In the genomic region with DNA sequence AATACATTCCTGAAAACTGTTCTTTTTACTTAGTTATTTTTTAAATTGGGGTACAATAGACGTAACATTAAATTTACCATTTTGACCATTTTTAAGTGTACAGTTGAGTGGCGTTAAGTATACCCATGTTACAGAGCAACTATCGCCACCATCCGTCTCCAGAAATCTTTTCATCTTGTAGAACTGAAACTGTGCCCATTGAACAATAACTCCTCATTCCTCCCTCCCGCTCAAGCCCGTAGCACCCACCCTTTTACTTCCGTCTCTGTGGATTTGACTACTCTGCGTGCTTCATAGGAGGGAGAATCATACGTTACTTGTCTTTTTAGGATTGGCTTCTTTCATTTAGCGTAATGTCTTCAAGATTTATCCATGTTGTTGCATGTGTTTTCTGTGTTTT, we compare ENCODE assay signal across 11 cellular contexts. TPM values are rescaled to one million over a fixed set of nuclear protein-coding genes. Genes with fewer than 3 reads are reported as not detected.
DNase-seq lines count a peak whose midpoint lies in the region; ATAC-seq and TF ChIP-seq lines count a peak whose summit lies in the region.
"Had no signal": no experiment of that assay in that cellular context is flagged by ENCODE, and none has a peak within 500 bp of the region (broad histone marks: within the 10 kb centered on the region; RNA-seq: fewer than 3 reads in every experiment).

No MANE protein-coding gene starts in this region.

- no peak overlapping the region for H3K14ac ChIP-seq in trophoblast cell (ENCODE audit: low read length)

- TF ChIP-seq POLR2A in GM18505 (IDR thresholded peaks at IDR 0.05; ENCODE audit: borderline replicate concordance, extremely low read depth, insufficient read depth, insufficient read length) (no peak), body of pancreas (IDR thresholded peaks at IDR 0.05) (no peak)

- H4K12ac ChIP-seq in trophoblast cell (ENCODE audit: low read depth, low read length): no peak overlapping the region

- no peak overlapping the region for H2BK12ac ChIP-seq in trophoblast cell (ENCODE audit: low read length)

- H2BK5ac ChIP-seq in trophoblast cell (ENCODE audit: low read depth, low read length, poor library complexity): no peak overlapping the region

- no peak overlapping the region for H2BK120ac ChIP-seq in trophoblast cell (ENCODE audit: insufficient read depth, low read length, poor library complexity)

- peak overlapping the region; percentile 79 to 92 (median 84) for H3K4me3 Mint-ChIP-seq in CD4-positive, CD25-positive, alpha-beta regulatory T cell

- peaks cover 84% of the 10 kb centered on the region for H3K4me1 ChIP-seq in CD4-positive, CD25-positive, alpha-beta regulatory T cell (ENCODE audit: control insufficient read depth, insufficient read depth, low read length, poor library complexity, severe bottlenecking)
- H3K4me1 ChIP-seq in body of pancreas (peaks cover 91% of the 10 kb centered on the region), trophoblast cell (ENCODE audit: control insufficient read depth in 1 of 2, insufficient read depth in 2 of 2, low read length in 2 of 2) (peaks cover 3 to 4% of the 10 kb centered on the region in 2 experiments)

- TF ChIP-seq CTCF in body of pancreas (IDR thresholded peaks at IDR 0.05): no peak

- peaks cover 2% of the 10 kb centered on the region for H3K79me1 ChIP-seq in trophoblast cell (ENCODE audit: low read length)

- H2AK5ac ChIP-seq in trophoblast cell (ENCODE audit: low read length): no peak overlapping the region

- peak; percentile 8 to 17 for ATAC-seq in CD4-positive, CD25-positive, alpha-beta regulatory T cell (ENCODE audit: low read depth in 2 of 2)
- ATAC-seq in GM18505 (IDR thresholded peaks at IDR 0.05; ENCODE audit: unreplicated experiment) (peak; percentile 32), body of pancreas (no peak), HG03378 (IDR thresholded peaks at IDR 0.05; ENCODE audit: unreplicated experiment) (no peak)

- peaks cover 9% of the 10 kb centered on the region for H3K36me3 Mint-ChIP-seq in CD4-positive, CD25-positive, alpha-beta regulatory T cell

- no peak overlapping the region for H4K8ac ChIP-seq in trophoblast cell (ENCODE audit: low read depth, low read length)

- H4K91ac ChIP-seq in trophoblast cell (ENCODE audit: low read depth, low read length): no peak overlapping the region

- no peak overlapping the region for H3K9ac ChIP-seq in trophoblast cell (ENCODE audit: low read length)

- H3K27me3 ChIP-seq in CD4-positive, CD25-positive, alpha-beta regulatory T cell (ENCODE audit: control insufficient read depth, insufficient read depth, low read length): no peaks in the 10 kb centered on the region
- H3K27me3 ChIP-seq in body of pancreas: no peaks in the 10 kb centered on the region
- H3K27me3 ChIP-seq in trophoblast cell (ENCODE audit: insufficient read depth, low read length): no peaks in the 10 kb centered on the region

- DNase-seq in CD4-positive, CD25-positive, alpha-beta regulatory T cell: peak in 1 of 3 donors; percentile 69
- peak; percentile 89 for DNase-seq in Jurkat, Clone E6-1 (ENCODE audit: low read depth, low spot score)
- no peak for DNase-seq in body of pancreas
- DNase-seq in trophoblast cell: no peak
- no peak for DNase-seq in caudate nucleus (lab: John Stamatoyannopoulos, UW)
- no peak for DNase-seq in C1 segment of cervical spinal cord (lab: John Stamatoyannopoulos, UW)
- DNase-seq: NCI-H2171 had no signal

- H3K27me3 Mint-ChIP-seq in CD4-positive, CD25-positive, alpha-beta regulatory T cell: no peaks in the 10 kb centered on the region

- no peak overlapping the region for H3K18ac ChIP-seq in trophoblast cell (ENCODE audit: low read length)

- H3K9me3 Mint-ChIP-seq in CD4-positive, CD25-positive, alpha-beta regulatory T cell: no peaks in the 10 kb centered on the region

- H3K79me2 ChIP-seq in trophoblast cell (ENCODE audit: control insufficient read depth, insufficient read depth, low read length, poor library complexity): no peaks in the 10 kb centered on the region

- peak overlapping the region; percentile 81 to 99 (median 95) for H3K27ac Mint-ChIP-seq in CD4-positive, CD25-positive, alpha-beta regulatory T cell

- no peak overlapping the region for H3K4me2 ChIP-seq in trophoblast cell (ENCODE audit: low read length)

- no peak overlapping the region for H2AFZ ChIP-seq in trophoblast cell (ENCODE audit: insufficient read depth, low read length, poor library complexity)

- no peak overlapping the region for H3K23ac ChIP-seq in trophoblast cell (ENCODE audit: low read length)

- peak overlapping the region; percentile 90 for H3K27ac ChIP-seq in CD4-positive, CD25-positive, alpha-beta regulatory T cell (ENCODE audit: insufficient read depth, low read length, poor library complexity, severe bottlenecking)
- H3K27ac ChIP-seq in body of pancreas: peak overlapping the region; percentile 88 to 90 (median 90)
- H3K27ac ChIP-seq in trophoblast cell (ENCODE audit: low read depth, low read length): no peak overlapping the region
- no peak overlapping the region for H3K27ac ChIP-seq in caudate nucleus (ENCODE audit: low read depth, low read length)
- H3K27ac ChIP-seq: thoracic aorta had no signal

- WGBS in body of pancreas, 2 donors: 94% methylated on average over 10 of the region's 10 CpGs
- WGBS in trophoblast cell (ENCODE audit: extremely low coverage, insufficient coverage, insufficient read length): no CpG with 5 or more reads among the region's 10 CpGs

- peaks cover 43 to 96% (median 79%) of the 10 kb centered on the region in 4 donors for H3K4me1 Mint-ChIP-seq in CD4-positive, CD25-positive, alpha-beta regulatory T cell

- H3K9me3 ChIP-seq in CD4-positive, CD25-positive, alpha-beta regulatory T cell (ENCODE audit: control insufficient read depth in 2 of 2, low read length in 2 of 2): no peaks in the 10 kb centered on the region
- no peaks in the 10 kb centered on the region for H3K9me3 ChIP-seq in body of pancreas
- no peaks in the 10 kb centered on the region for H3K9me3 ChIP-seq in trophoblast cell (ENCODE audit: insufficient read depth, low read depth, low read length)
- H3K9me3 ChIP-seq: thoracic aorta had no signal

- intact Hi-C loops in body of pancreas (cut with DNase I): no loop called here

- H3K4ac ChIP-seq in trophoblast cell (ENCODE audit: low read depth, low read length): no peak overlapping the region

- H3K36me3 ChIP-seq in CD4-positive, CD25-positive, alpha-beta regulatory T cell (ENCODE audit: control insufficient read depth, insufficient read depth, low read length): peaks cover 7% of the 10 kb centered on the region
- H3K36me3 ChIP-seq in body of pancreas (replicated peaks in 1 of 2; ENCODE audit: insufficient read depth in 1 of 2, low read depth in 2 of 2) (no peaks in the 10 kb centered on the region), trophoblast cell (ENCODE audit: control insufficient read depth in 1 of 2, insufficient read depth in 2 of 2, low read length in 2 of 2) (no peaks in the 10 kb centered on the region)
- H3K36me3 ChIP-seq: thoracic aorta had no signal

- H3K4me3 ChIP-seq in CD4-positive, CD25-positive, alpha-beta regulatory T cell (ENCODE audit: low read depth, low read length): peak overlapping the region; percentile 75
- H3K4me3 ChIP-seq in Jurkat, Clone E6-1 (ENCODE audit: low read length): peak overlapping the region; percentile 42
- H3K4me3 ChIP-seq in body of pancreas: no peak overlapping the region
- no peak overlapping the region for H3K4me3 ChIP-seq in trophoblast cell (ENCODE audit: low read depth, low read length)
- H3K4me3 ChIP-seq: coronary artery, thoracic aorta had no signal

RNA-seq across cellular contexts. Expression of a gene that starts 55.3 kb away (rescaled TPM):
- 86.4 TPM for total RNA-seq in CD4-positive, CD25-positive, alpha-beta regulatory T cell
- polyA plus RNA-seq in CD4-positive, CD25-positive, alpha-beta regulatory T cell: 10 to 100 TPM; 35.5 to 48.4 (median 40.1) TPM
- polyA plus RNA-seq in Jurkat, Clone E6-1 (2012; ENCODE audit: insufficient read depth, insufficient read length): 31.0 TPM
- 10 to 100 TPM; 47.1 to 63.6 TPM for total RNA-seq in body of pancreas
- 8.3 and 8.9 TPM in 2 replicates for polyA plus RNA-seq in trophoblast cell (2013)

Comparison
In these comparisons a context has a peak if more than half of its experiments do, and no peak if none do; other contexts are left out.
1. ATAC-seq: peak in CD4-positive, CD25-positive, alpha-beta regulatory T cell (2 of 2) and GM18505 (single experiment); none in body of pancreas (single experiment) and HG03378 (single experiment).
2. H3K27ac ChIP-seq: peak in CD4-positive, CD25-positive, alpha-beta regulatory T cell (single experiment) and body of pancreas (4 of 4); none in trophoblast cell (single experiment) and caudate nucleus (single experiment).
3. H3K4me3 ChIP-seq: peak in CD4-positive, CD25-positive, alpha-beta regulatory T cell (single experiment) and Jurkat, Clone E6-1 (single experiment); none in body of pancreas (0 of 2) and trophoblast cell (single experiment).